ENCODE assay signal across 8 cellular contexts in the genomic region with DNA sequence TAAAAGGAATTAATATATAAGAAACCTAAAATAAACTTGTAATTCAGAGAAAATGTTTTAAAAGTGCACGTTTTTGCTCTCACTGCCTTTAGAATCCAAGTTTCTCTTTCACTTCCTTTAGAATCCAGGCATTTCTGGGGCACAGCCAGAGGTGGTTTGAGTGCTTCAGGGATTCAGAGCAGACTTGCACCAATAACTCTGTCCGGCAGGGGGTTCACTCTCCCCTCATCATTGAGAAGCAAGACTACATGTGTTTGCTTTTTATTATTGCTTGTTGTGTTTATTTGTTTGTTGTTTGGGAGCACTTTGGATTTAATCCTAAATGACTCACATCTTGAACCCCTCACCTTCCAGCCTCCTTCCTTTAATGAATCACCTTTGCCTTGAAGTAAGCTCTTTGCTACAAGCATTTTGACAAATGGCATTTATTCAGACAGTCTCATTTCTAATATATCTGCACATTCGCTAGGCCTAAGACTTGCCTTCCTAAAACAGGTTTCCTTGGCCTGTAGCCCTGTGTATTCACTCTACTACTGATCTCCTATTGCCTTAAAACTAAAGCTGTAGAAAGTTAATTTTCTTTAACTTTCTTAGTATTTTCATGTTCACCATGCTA.
DNase-seq lines count a peak whose midpoint lies in the region; ATAC-seq and TF ChIP-seq lines count a peak whose summit lies in the region.

No MANE protein-coding gene starts in this region.

- ATAC-seq in left cardiac atrium (peak; percentile 41 to 71), GM18505 (IDR thresholded peaks at IDR 0.05; ENCODE audit: unreplicated experiment) (no peak)

- intact Hi-C loops in left cardiac atrium (cut with DNase I): loop anchor here in 1 of 2 donors (5.0 kb wide), 1 partner anchor 672 kb away; no protein-coding TSS in a partner anchor

- DNase-seq in BJ (ENCODE audit: low read depth): peak; percentile 20
- peak; percentile 4 for DNase-seq in GM19238 (ENCODE audit: insufficient read length, low spot score)
- DNase-seq in NCI-H146 treated with DMSO at 0.1 percent for 48 hours (lab: John Stamatoyannopoulos, UW; ENCODE audit: unreplicated experiment): peak; percentile 7
- DNase-seq in left cardiac atrium: peak; percentile 57
- peak; percentile 20 for DNase-seq in skeletal muscle cell (ENCODE audit: low read depth)
- DNase-seq in NCI-H446 treated with DMSO at 0.1 percent for 48 hours (lab: John Stamatoyannopoulos, UW): no peak

- TF ChIP-seq CTCF in BJ (IDR thresholded peaks at IDR 0.05; ENCODE audit: insufficient read depth, low read depth, low read length): peak; percentile 82
- peak; percentile 66 for TF ChIP-seq CTCF in WI38 (IDR thresholded peaks at IDR 0.05; ENCODE audit: low read depth, low read length)

- H3K36me3 ChIP-seq in BJ (ENCODE audit: control insufficient read depth, insufficient read depth, low read length): no peaks in the 10 kb centered on the region

- TF ChIP-seq POLR2A in GM18505 (IDR thresholded peaks at IDR 0.05; ENCODE audit: borderline replicate concordance, extremely low read depth, insufficient read depth, insufficient read length): no peak

- POLR2A ChIA-PET in BJ (lab: Charles Lee): no interaction called here

- H3K27me3 ChIP-seq in BJ (ENCODE audit: control insufficient read depth, insufficient read depth, low read length): no peaks in the 10 kb centered on the region; the same call in none of the 2 replicates

- CTCF ChIA-PET in BJ (lab: Yijun Ruan, JAX): interaction anchor here (0.6 to 2.2 kb wide), 20 partner anchors 11 to 715 kb away, joined by 3 to 9 read pairs (median 3); no protein-coding TSS in a partner anchor

- no peak overlapping the region for H3K4me3 ChIP-seq in BJ (ENCODE audit: low read depth, low read length)
- H3K4me3 ChIP-seq in WI38 (ENCODE audit: low read depth, low read length): no peak overlapping the region
- H3K4me3 ChIP-seq in skeletal muscle cell (ENCODE audit: low read depth, low read length): no peak overlapping the region
